13 cellular contexts compared by ENCODE assay signal in genomic region chr11:128239224-128239790, GRCh38.
DNase-seq lines count a peak whose midpoint lies in the region; ATAC-seq and TF ChIP-seq lines count a peak whose summit lies in the region.
"Had no signal": no experiment of that assay in that cellular context is flagged by ENCODE, and none has a peak within 500 bp of the region (broad histone marks: within the 10 kb centered on the region; RNA-seq: fewer than 3 reads in every experiment).

No MANE protein-coding gene starts in this region.

- H3K9ac ChIP-seq in OCI-LY3 (ENCODE audit: low read length) = peak overlapping the region; percentile 2; the same call in 1 of the 2 replicates

- peak overlapping the region; percentile 42 for H3K27ac ChIP-seq in OCI-LY3 (ENCODE audit: low read length)
- H3K27ac ChIP-seq: cardiac muscle cell, testis had no signal

- no peaks in the 10 kb centered on the region for H3K27me3 Mint-ChIP-seq in activated T-cell treated with anti-CD3 and anti-CD28 coated beads, Interleukin-2, amount 50 U/mL, for 4 hours (ENCODE audit: low read depth)
- no peaks in the 10 kb centered on the region for H3K27me3 Mint-ChIP-seq in central memory CD8-positive, alpha-beta T cell
- no peaks in the 10 kb centered on the region for H3K27me3 Mint-ChIP-seq in stimulated activated naive B cell treated with anti-CD40 and anti-IgM and Interleukin-4, amounts not matched to agents 10 μg/mL and 1 μg/mL and 100 μg/mL, for 72 hours

- H3K4me3 Mint-ChIP-seq in activated T-cell treated with anti-CD3 and anti-CD28 coated beads, Interleukin-2, amount 50 U/mL, for 4 hours = peak overlapping the region; percentile 11
- no peak overlapping the region for H3K4me3 Mint-ChIP-seq in central memory CD8-positive, alpha-beta T cell
- peak overlapping the region; percentile 18 to 54 for H3K4me3 Mint-ChIP-seq in stimulated activated naive B cell treated with anti-CD40 and anti-IgM and Interleukin-4, amounts not matched to agents 10 μg/mL and 1 μg/mL and 100 μg/mL, for 72 hours
- H3K4me3 Mint-ChIP-seq: WTC11 had no signal

- no peak for DNase-seq in activated T-cell treated with anti-CD3 and anti-CD28 coated beads, Interleukin-2, amount 50 U/mL, for 4 hours
- DNase-seq in activated T-cell treated with anti-CD3 and anti-CD28 coated beads for 4 hours (no peak), NCI-H524 treated with DMSO at 0.1 percent for 48 hours (lab: John Stamatoyannopoulos, UW) (no peak), RKO (ENCODE audit: low spot score) (no peak)
- no peak for DNase-seq in central memory CD8-positive, alpha-beta T cell (ENCODE audit: low spot score in 2 of 2)
- DNase-seq in stimulated activated naive B cell treated with anti-CD40 and anti-IgM and Interleukin-4, amounts not matched to agents 10 μg/mL and 1 μg/mL and 100 μg/mL, for 72 hours = no peak
- DNase-seq: NCI-H1105, testis had no signal

- peaks cover 24% of the 10 kb centered on the region for H3K4me1 ChIP-seq in OCI-LY3 (ENCODE audit: low read length)
- H3K4me1 ChIP-seq: testis had no signal

- no peaks in the 10 kb centered on the region for H4K20me1 ChIP-seq in OCI-LY3 (ENCODE audit: insufficient read depth, low read length)

- H3K79me2 ChIP-seq in OCI-LY3 (ENCODE audit: low read length) = no peaks in the 10 kb centered on the region

- ATAC-seq in activated T-cell treated with anti-CD3 and anti-CD28 coated beads, Interleukin-2, amount 50 U/mL, for 4 hours = peak; percentile 41 to 53
- ATAC-seq in central memory CD8-positive, alpha-beta T cell (replicated peaks; ENCODE audit: extremely low read depth, poor library complexity, severe bottlenecking) = no peak
- ATAC-seq in stimulated activated naive B cell treated with anti-CD40 and anti-IgM and Interleukin-4, amounts not matched to agents 10 μg/mL and 1 μg/mL and 100 μg/mL, for 72 hours (replicated peaks) = peak in 1 of 2 donors; percentile 35
- ATAC-seq in HG02852 (IDR thresholded peaks at IDR 0.05; ENCODE audit: unreplicated experiment) = no peak
- ATAC-seq: HepG2, WTC11 had no signal

- H3K27ac Mint-ChIP-seq in central memory CD8-positive, alpha-beta T cell (ENCODE audit: low read depth) = peak overlapping the region; percentile 74
- H3K27ac Mint-ChIP-seq in stimulated activated naive B cell treated with anti-CD40 and anti-IgM and Interleukin-4, amounts not matched to agents 10 μg/mL and 1 μg/mL and 100 μg/mL, for 72 hours = peak overlapping the region; percentile 38
- H3K27ac Mint-ChIP-seq: WTC11 had no signal

- H3K4me2 ChIP-seq in OCI-LY3 (ENCODE audit: low read length) = peak overlapping the region; percentile 68

- no peaks in the 10 kb centered on the region for H3K9me3 Mint-ChIP-seq in activated T-cell treated with anti-CD3 and anti-CD28 coated beads, Interleukin-2, amount 50 U/mL, for 4 hours
- no peaks in the 10 kb centered on the region for H3K9me3 Mint-ChIP-seq in central memory CD8-positive, alpha-beta T cell
- no peaks in the 10 kb centered on the region for H3K9me3 Mint-ChIP-seq in stimulated activated naive B cell treated with anti-CD40 and anti-IgM and Interleukin-4, amounts not matched to agents 10 μg/mL and 1 μg/mL and 100 μg/mL, for 72 hours

- H3K4me1 Mint-ChIP-seq in activated T-cell treated with anti-CD3 and anti-CD28 coated beads, Interleukin-2, amount 50 U/mL, for 4 hours (ENCODE audit: low read depth) = peaks cover 22% of the 10 kb centered on the region
- peaks cover 17% of the 10 kb centered on the region for H3K4me1 Mint-ChIP-seq in central memory CD8-positive, alpha-beta T cell
- peaks cover 13 to 24% of the 10 kb centered on the region in 2 donors for H3K4me1 Mint-ChIP-seq in stimulated activated naive B cell treated with anti-CD40 and anti-IgM and Interleukin-4, amounts not matched to agents 10 μg/mL and 1 μg/mL and 100 μg/mL, for 72 hours

- H3K27me3 ChIP-seq in OCI-LY3 (ENCODE audit: low read depth, low read length) = 0 out of 2 replicates have a peak, but pooled peaks cover 6% of the 10 kb centered on the region
- H3K27me3 ChIP-seq: cardiac muscle cell, testis had no signal

- H3K9me3 ChIP-seq in OCI-LY3 (ENCODE audit: insufficient read depth, low read length) = no peaks in the 10 kb centered on the region
- H3K9me3 ChIP-seq: testis had no signal

- no peaks in the 10 kb centered on the region for H3K36me3 ChIP-seq in OCI-LY3 (replicated peaks; ENCODE audit: low read depth, low read length)
- H3K36me3 ChIP-seq: cardiac muscle cell had no signal

- TF ChIP-seq CTCF in OCI-LY3 (IDR thresholded peaks at IDR 0.05; ENCODE audit: low read depth, low read length) = no peak

- H2AFZ ChIP-seq in OCI-LY3 (ENCODE audit: low read depth, low read length) = peak overlapping the region; percentile 48; the same call in 1 of the 2 replicates

- H3K4me3 ChIP-seq in OCI-LY3 (ENCODE audit: low read length) = peak overlapping the region; percentile 51
- H3K4me3 ChIP-seq: cardiac muscle cell, testis had no signal

- no peaks in the 10 kb centered on the region for H3K36me3 Mint-ChIP-seq in activated T-cell treated with anti-CD3 and anti-CD28 coated beads, Interleukin-2, amount 50 U/mL, for 4 hours (ENCODE audit: insufficient read depth)
- peaks cover 3% of the 10 kb centered on the region for H3K36me3 Mint-ChIP-seq in central memory CD8-positive, alpha-beta T cell (ENCODE audit: insufficient read depth)
- no peaks in the 10 kb centered on the region for H3K36me3 Mint-ChIP-seq in stimulated activated naive B cell treated with anti-CD40 and anti-IgM and Interleukin-4, amounts not matched to agents 10 μg/mL and 1 μg/mL and 100 μg/mL, for 72 hours
- H3K36me3 Mint-ChIP-seq: WTC11 had no signal

Comparison
In these comparisons a context has a peak if more than half of its experiments do, and no peak if none do; other contexts are left out.
1. ATAC-seq: peak in activated T-cell treated with anti-CD3 and anti-CD28 coated beads, Interleukin-2, amount 50 U/mL, for 4 hours (2 of 2); none in central memory CD8-positive, alpha-beta T cell (single experiment) and HG02852 (single experiment).